8 cellular contexts compared by ENCODE assay signal in genomic region chr19:19201697-19202630, GRCh38. TPM values are rescaled to one million over a fixed set of nuclear protein-coding genes. Genes with fewer than 3 reads are reported as not detected.
DNase-seq lines count a peak whose midpoint lies in the region; ATAC-seq and TF ChIP-seq lines count a peak whose summit lies in the region.

No MANE protein-coding gene starts in this region.

- 67 to 81% methylated on average over 19 of the region's 19 CpGs for WGBS in sigmoid colon, 2 donors

- peaks cover 17% of the 10 kb centered on the region for H3K36me3 ChIP-seq in SJCRH30
- H3K36me3 ChIP-seq in sigmoid colon, result peaks cover 5 to 37% (median 27%) of the 10 kb centered on the region in 4 donors

- peak overlapping the region; percentile 55 for H3K4me3 ChIP-seq in GM12875 (ENCODE audit: low read depth, low read length)
- H3K4me3 ChIP-seq in SJCRH30, result peak overlapping the region; percentile 65; the same call in 1 of the 2 replicates
- peak overlapping the region; percentile 71 for H3K4me3 ChIP-seq in fibroblast of mammary gland (ENCODE audit: control insufficient read depth, low read depth, low read length)
- peak overlapping the region; percentile 53 to 68 (median 58) for H3K4me3 ChIP-seq in sigmoid colon

- TF ChIP-seq EP300 in sigmoid colon (IDR thresholded peaks at IDR 0.05), result no peak

- no peaks in the 10 kb centered on the region for H3K4me1 ChIP-seq in SJCRH30
- peaks cover 0 to 14% (median 11%) of the 10 kb centered on the region in 4 donors for H3K4me1 ChIP-seq in sigmoid colon

- H3K27me3 ChIP-seq in SJCRH30 (peaks cover 7% of the 10 kb centered on the region), sigmoid colon (peaks cover 0 to 3% (median 0%) of the 10 kb centered on the region in 3 donors)

- no peak for DNase-seq in SJCRH30
- DNase-seq in fibroblast of mammary gland (ENCODE audit: low read depth), result no peak
- no peak for DNase-seq in sigmoid colon
- no peak for DNase-seq in posterior cingulate gyrus
- DNase-seq in NCI-H1436 treated with DMSO at 0.1 percent for 48 hours (lab: John Stamatoyannopoulos, UW), result no peak
- DNase-seq in NCI-H1930 (lab: John Stamatoyannopoulos, UW), result no peak

- H3K27ac ChIP-seq in SJCRH30, result no peak overlapping the region
- peak overlapping the region; percentile 74 to 82 (median 78) for H3K27ac ChIP-seq in sigmoid colon

- intact Hi-C loops in sigmoid colon (cut with DNase I), result no loop called here
- intact Hi-C loops in posterior cingulate gyrus (cut with DNase I), result loop anchor here (5.0 kb wide), 1 partner anchor 120 kb away; the partner anchor contains the start of genes MAU2 and SUGP1

- TF ChIP-seq POLR2A in sigmoid colon (IDR thresholded peaks at IDR 0.05), result no peak

- ATAC-seq in GM21447 (IDR thresholded peaks at IDR 0.05; ENCODE audit: unreplicated experiment), result no peak

- H3K9me3 ChIP-seq in SJCRH30 (replicated peaks) (no peaks in the 10 kb centered on the region), sigmoid colon (no peaks in the 10 kb centered on the region)

- no peak for TF ChIP-seq CTCF in GM12875 (IDR thresholded peaks at IDR 0.05; ENCODE audit: borderline replicate concordance, insufficient read depth, low read depth, low read length)
- TF ChIP-seq CTCF in fibroblast of mammary gland (conservative IDR thresholded peaks at IDR 0.05; ENCODE audit: control insufficient read depth, insufficient read depth, low read depth, low read length), result no peak
- TF ChIP-seq CTCF in sigmoid colon (IDR thresholded peaks at IDR 0.05), result no peak

RNA-seq across cellular contexts. Expression of gene NR2C2AP, which starts 1.2 kb away (rescaled TPM):
- total RNA-seq in SJCRH30 (2014; rRNA removed; shearing (Covaris generic)), result 20.8 and 23.7 TPM in 2 replicates
- 10 to 100 TPM; 11.1 to 23.4 (median 14.7) TPM for total RNA-seq in sigmoid colon
- 10 to 100 TPM in 2 of 3 donors, 1 to 10 TPM in 1; 8.3 to 25.3 (median 11.4) TPM for polyA plus RNA-seq in sigmoid colon

RNA-seq across cellular contexts. Expression of gene NCAN, which starts 9.8 kb away (rescaled TPM):
- total RNA-seq in SJCRH30 (2014; rRNA removed; shearing (Covaris generic)), result 0.10 TPM in 1 of 2 replicates, not detected in the other
- under 1 TPM in 1 of 4 donors, not detected in 3; under 0.01 TPM for total RNA-seq in sigmoid colon
- under 1 TPM in 2 of 3 donors, not detected in 1; under 0.01 to 0.09 TPM for polyA plus RNA-seq in sigmoid colon

RNA-seq across cellular contexts. Expression of gene RFXANK, which starts 9.9 kb away (rescaled TPM):
- 52.5 and 64.2 TPM in 2 replicates for total RNA-seq in SJCRH30 (2014; rRNA removed; shearing (Covaris generic))
- 10 to 100 TPM; 34.2 to 56.1 (median 54.9) TPM for total RNA-seq in sigmoid colon
- polyA plus RNA-seq in sigmoid colon, result 10 to 100 TPM; 78.6 to 91.7 (median 87.1) TPM

RNA-seq across cellular contexts. Expression of gene BORCS8, which starts 10.0 kb away (rescaled TPM):
- total RNA-seq in SJCRH30 (2014; rRNA removed; shearing (Covaris generic)), result 24.9 and 26.3 TPM in 2 replicates
- 10 to 100 TPM in 3 of 4 donors, 1 to 10 TPM in 1; 9.3 to 16.9 (median 11.9) TPM for total RNA-seq in sigmoid colon
- 10 to 100 TPM; 30.6 to 39.3 (median 37.8) TPM for polyA plus RNA-seq in sigmoid colon

RNA-seq across cellular contexts. Expression of gene MEF2B, which starts 31.9 kb away (rescaled TPM):
- not detected in 2 replicates for total RNA-seq in SJCRH30 (2014; rRNA removed; shearing (Covaris generic))
- total RNA-seq in sigmoid colon, result not detected
- 1 to 10 TPM in 1 of 3 donors, not detected in 2; 2.2 TPM for polyA plus RNA-seq in sigmoid colon
